In genomic region chr5:149681252-149681651, GRCh38 we compare ENCODE assay signal across 30 cellular contexts. TPM values are rescaled to one million over a fixed set of nuclear protein-coding genes. Genes with fewer than 3 reads are reported as not detected.
A peak's percentile ranks its signal among the peaks of the same experiment; 100 is the strongest.
DNase-seq lines count a peak whose midpoint lies in the region; ATAC-seq and TF ChIP-seq lines count a peak whose summit lies in the region.
"Had no signal": no experiment of that assay in that cellular context is flagged by ENCODE, and none has a peak within 500 bp of the region (broad histone marks: within the 10 kb centered on the region; RNA-seq: fewer than 3 reads in every experiment).

No MANE protein-coding gene starts in this region.

- no peak overlapping the region for H2BK12ac ChIP-seq in mesenchymal stem cell (ENCODE audit: low read length in 2 of 2)

- H3K4ac ChIP-seq in mesenchymal stem cell (ENCODE audit: low read depth in 1 of 2, low read length in 2 of 2): no peak overlapping the region

- ATAC-seq in left cardiac atrium (peak; percentile 59 to 77), gastrocnemius medialis (no peak), GM19328 (IDR thresholded peaks at IDR 0.05; ENCODE audit: unreplicated experiment) (no peak)
- ATAC-seq: activated CD8-positive, alpha-beta memory T cell treated with anti-CD3 and anti-CD28 coated beads, Interleukin-2, amount 10 ng/mL, durations not matched to agents 7 days and 5 days; activated T-cell treated with anti-CD3 and anti-CD28 coated beads, Interleukin-2, amount 50 U/mL, for 4 hours; HCT116; WTC11 had no signal

- no peak for TF ChIP-seq POLR2A in gastrocnemius medialis (IDR thresholded peaks at IDR 0.05)

- H4K91ac ChIP-seq in mesenchymal stem cell (ENCODE audit: low read length): no peak overlapping the region

- no peaks in the 10 kb centered on the region for H4K20me1 ChIP-seq in BLaER1 treated with 17β-estradiol and CSF1 and Interleukin-3, amounts not matched to agents 10 nM and 100 nM
- H4K20me1 ChIP-seq in OCI-LY3 (ENCODE audit: insufficient read depth, low read length): no peaks in the 10 kb centered on the region

- WGBS in mesenchymal stem cell: 91% methylated on average over 3 of the region's 5 CpGs

- intact Hi-C loops in left cardiac atrium (cut with DNase I) (no loop called here), gastrocnemius medialis (cut with DNase I; ENCODE audit: low total_unique reads) (no loop called here)

- H2AK5ac ChIP-seq in mesenchymal stem cell (ENCODE audit: low read length, severe bottlenecking): no peak overlapping the region

- H3K23ac ChIP-seq in mesenchymal stem cell (ENCODE audit: low read length in 2 of 2): no peak overlapping the region

- no peak overlapping the region for H3K18ac ChIP-seq in mesenchymal stem cell (ENCODE audit: low read depth in 1 of 2, low read length in 2 of 2)

- H3K36me3 ChIP-seq in BLaER1 treated with 17β-estradiol and CSF1 and Interleukin-3, amounts not matched to agents 10 nM and 100 nM: no peaks in the 10 kb centered on the region
- H3K36me3 ChIP-seq in OCI-LY3 (replicated peaks; ENCODE audit: low read depth, low read length) (no peaks in the 10 kb centered on the region), gastrocnemius medialis (no peaks in the 10 kb centered on the region), mesenchymal stem cell (ENCODE audit: control insufficient read depth in 1 of 2, insufficient read depth in 2 of 2, low read depth in 1 of 2, low read length in 2 of 2) (no peaks in the 10 kb centered on the region)

- peak overlapping the region; percentile 68 to 95 (median 84) for H3K27ac ChIP-seq in BLaER1 treated with 17β-estradiol and CSF1 and Interleukin-3, amounts not matched to agents 10 nM and 100 nM
- H3K27ac ChIP-seq in OCI-LY3 (ENCODE audit: low read length) (peak overlapping the region; percentile 68), gastrocnemius medialis (peak overlapping the region in 3 of 4 donors; percentile 35 to 70 (median 38)), mesenchymal stem cell (ENCODE audit: low read length, poor library complexity, severe bottlenecking) (no peak overlapping the region)
- H3K27ac ChIP-seq: RWPE1, SK-N-MC, testis had no signal

- H3K9ac ChIP-seq in BLaER1 treated with 17β-estradiol and CSF1 and Interleukin-3, amounts not matched to agents 10 nM and 100 nM: peak overlapping the region; percentile 24 to 80 (median 70); a peak in 18 of 22 replicates
- H3K9ac ChIP-seq in OCI-LY3 (ENCODE audit: low read length) (peak overlapping the region; percentile 41; the same call in 1 of the 2 replicates), mesenchymal stem cell (ENCODE audit: low read length) (no peak overlapping the region)

- H2BK15ac ChIP-seq in mesenchymal stem cell (ENCODE audit: low read depth, poor library complexity, severe bottlenecking): no peak overlapping the region

- H3K79me1 ChIP-seq in mesenchymal stem cell (replicated peaks; ENCODE audit: low read length, poor library complexity, severe bottlenecking): no peaks in the 10 kb centered on the region

- H3K27me3 ChIP-seq in BLaER1 treated with 17β-estradiol and CSF1 and Interleukin-3, amounts not matched to agents 10 nM and 100 nM: no peaks in the 10 kb centered on the region
- H3K27me3 ChIP-seq in OCI-LY3 (ENCODE audit: low read depth, low read length): peaks cover 3% of the 10 kb centered on the region; the same call in 1 of the 2 replicates
- H3K27me3 ChIP-seq in gastrocnemius medialis: no peaks in the 10 kb centered on the region
- peaks cover 26 to 58% of the 10 kb centered on the region in 2 experiments for H3K27me3 ChIP-seq in mesenchymal stem cell (ENCODE audit: control insufficient read depth in 1 of 2, insufficient read depth in 1 of 2, low read length in 2 of 2)
- H3K27me3 ChIP-seq: testis had no signal

- H2BK5ac ChIP-seq in mesenchymal stem cell (ENCODE audit: low read depth, low read length, poor library complexity, severe bottlenecking): no peak overlapping the region

- peaks cover 54 to 100% (median 95%) of the 10 kb centered on the region in 10 experiments for H3K4me1 ChIP-seq in BLaER1 treated with 17β-estradiol and CSF1 and Interleukin-3, amounts not matched to agents 10 nM and 100 nM
- H3K4me1 ChIP-seq in OCI-LY3 (ENCODE audit: low read length) (peaks cover 37% of the 10 kb centered on the region), gastrocnemius medialis (peaks cover 14 to 22% of the 10 kb centered on the region in 2 donors), mesenchymal stem cell (ENCODE audit: control insufficient read depth, insufficient read depth, low read depth, low read length) (no peaks in the 10 kb centered on the region)
- H3K4me1 ChIP-seq: testis had no signal

- no peak overlapping the region for H3K14ac ChIP-seq in mesenchymal stem cell (ENCODE audit: low read length in 2 of 2)

- TF ChIP-seq CTCF in OCI-LY3 (IDR thresholded peaks at IDR 0.05; ENCODE audit: low read depth, low read length) (0 out of 2 replicates have a peak, but pooled peaks have one; percentile 9), gastrocnemius medialis (IDR thresholded peaks at IDR 0.05 in 4 of 5, conservative IDR thresholded peaks at IDR 0.05 in 1 of 5) (no peak)

- no peak for DNase-seq in left cardiac atrium
- DNase-seq in gastrocnemius medialis: no peak
- DNase-seq in activated CD4-positive, alpha-beta T cell treated with anti-CD3 and anti-CD28 coated beads, Interleukin-2, amount 50 U/mL, for 1 hour: no peak
- no peak for DNase-seq in mesenchymal stem cell
- DNase-seq in mesenteric fat pad (ENCODE audit: low spot score): no peak
- DNase-seq: activated CD4-positive, alpha-beta T cell treated with anti-CD3 and anti-CD28 coated beads, Interleukin-2, amount 50 U/mL, for 4 hours; activated CD8-positive, alpha-beta memory T cell treated with anti-CD3 and anti-CD28 coated beads, Interleukin-2, amount 10 ng/mL, durations not matched to agents 7 days and 5 days; activated gamma-delta T cell; activated naive CD8-positive, alpha-beta T cell treated with anti-CD3 and anti-CD28 coated beads, Interleukin-2, amount 10 ng/mL, durations not matched to agents 7 days and 5 days; activated T-cell treated with anti-CD3 and anti-CD28 coated beads, Interleukin-2, amount 50 U/mL, for 4 hours; cortex of kidney; DMS153; erythroblast; glutamatergic neuron; IMR-90; natural killer cell; NCI-H1092; NCI-H187; NCI-H510A; occipital lobe; stimulated activated naive CD4-positive, alpha-beta T cell had no signal

- peak overlapping the region in 5 of 10 experiments; percentile 1 to 39 (median 7); a peak in 4 of 20 replicates for H3K4me3 ChIP-seq in BLaER1 treated with 17β-estradiol and CSF1 and Interleukin-3, amounts not matched to agents 10 nM and 100 nM
- H3K4me3 ChIP-seq in OCI-LY3 (ENCODE audit: low read length) (peak overlapping the region; percentile 38; the same call in 1 of the 2 replicates), gastrocnemius medialis (no peak overlapping the region), mesenchymal stem cell (ENCODE audit: insufficient read depth in 1 of 2, low read depth in 1 of 2, low read length in 2 of 2) (no peak overlapping the region)
- H3K4me3 ChIP-seq: psoas muscle, SK-N-MC, testis had no signal

- H2AFZ ChIP-seq in OCI-LY3 (ENCODE audit: low read depth, low read length) (no peak overlapping the region), mesenchymal stem cell (ENCODE audit: low read depth, low read length) (no peak overlapping the region)

- no peaks in the 10 kb centered on the region for H3K79me2 ChIP-seq in OCI-LY3 (ENCODE audit: low read length)

- H3K4me2 ChIP-seq in BLaER1 treated with 17β-estradiol and CSF1 and Interleukin-3, amounts not matched to agents 10 nM and 100 nM: peak overlapping the region; percentile 77 to 94 (median 83)
- H3K4me2 ChIP-seq in OCI-LY3 (ENCODE audit: low read length) (peak overlapping the region; percentile 67), mesenchymal stem cell (ENCODE audit: low read length, poor library complexity, severe bottlenecking) (no peak overlapping the region)

- in situ Hi-C loops in gastrocnemius medialis (cut with MboI; ENCODE audit: low sequenced_read_pairs in 4 of 4): no loop called here

- H3K9me3 ChIP-seq in BLaER1 treated with 17β-estradiol and CSF1 and Interleukin-3, amounts not matched to agents 10 nM and 100 nM (replicated peaks in 1 of 11): no peaks in the 10 kb centered on the region; a peak in 1 of 22 replicates
- H3K9me3 ChIP-seq in OCI-LY3 (ENCODE audit: insufficient read depth, low read length) (no peaks in the 10 kb centered on the region), gastrocnemius medialis (no peaks in the 10 kb centered on the region), mesenchymal stem cell (ENCODE audit: control insufficient read depth, low read length) (no peaks in the 10 kb centered on the region)
- H3K9me3 ChIP-seq: psoas muscle, testis had no signal

- no peak overlapping the region for H4K8ac ChIP-seq in mesenchymal stem cell (ENCODE audit: low read length)

- H2BK120ac ChIP-seq in mesenchymal stem cell (ENCODE audit: low read depth, low read length): no peak overlapping the region

RNA-seq across cellular contexts. Expression of gene PPARGC1B, which starts 48.9 kb away (rescaled TPM):
- total RNA-seq in left cardiac atrium: 10 to 100 TPM; 11.8 to 12.5 TPM
- 1 to 10 TPM; 3.9 to 6.8 (median 4.8) TPM for total RNA-seq in gastrocnemius medialis
- polyA plus RNA-seq in mesenchymal stem cell (2013, experiment 1 of 2): 1.9 TPM
- 2.4 TPM for polyA plus RNA-seq in mesenchymal stem cell (2013, experiment 2 of 2)
- total RNA-seq in mesenteric fat pad: 11.5 TPM

Comparison
In these comparisons a context has a peak if more than half of its experiments do, and no peak if none do; other contexts are left out.
1. ATAC-seq: peak in left cardiac atrium (2 of 2); none in gastrocnemius medialis (0 of 2) and GM19328 (single experiment).